Comparison of ENCODE assay signal across 10 cellular contexts in the genomic region with DNA sequence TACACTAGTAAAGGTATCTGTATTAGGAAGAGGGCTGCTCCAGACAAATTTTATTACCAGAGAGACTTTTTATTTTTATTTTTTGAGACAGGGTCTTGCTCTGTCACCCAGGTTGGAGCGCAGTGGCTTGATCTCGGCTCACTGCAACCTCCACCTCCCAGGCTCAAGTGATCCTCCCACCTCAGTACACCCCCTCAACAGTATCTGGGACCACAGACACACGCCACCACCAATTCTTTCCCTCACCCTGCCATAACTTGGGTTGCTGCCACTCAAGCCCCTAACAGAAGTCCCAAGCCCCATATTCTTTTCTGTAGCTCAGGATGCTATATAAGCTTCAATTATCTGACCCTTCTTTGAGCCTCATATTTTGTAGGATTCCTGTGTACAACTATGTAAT. TPM values are rescaled to one million over a fixed set of nuclear protein-coding genes. Genes with fewer than 3 reads are reported as not detected.
A peak's percentile ranks its signal among the peaks of the same experiment; 100 is the strongest.
DNase-seq lines count a peak whose midpoint lies in the region; ATAC-seq and TF ChIP-seq lines count a peak whose summit lies in the region.
"Had no signal": no experiment of that assay in that cellular context is flagged by ENCODE, and none has a peak within 500 bp of the region (broad histone marks: within the 10 kb centered on the region; RNA-seq: fewer than 3 reads in every experiment).

No MANE protein-coding gene starts in this region.

- POLR2A ChIA-PET in CD8-positive, alpha-beta T cell (lab: Charles Lee) = interaction anchor here (1.2 kb wide), 1 partner anchor 30 kb away, joined by 4 read pairs; no protein-coding TSS in a partner anchor
- POLR2A ChIA-PET in Panc1 (lab: Charles Lee) = no interaction called here

- no peaks in the 10 kb centered on the region for H3K27me3 ChIP-seq in CD8-positive, alpha-beta T cell (ENCODE audit: insufficient read depth, low read length)
- H3K27me3 ChIP-seq in Panc1 (ENCODE audit: control insufficient read depth, insufficient read depth, low read length) = no peaks in the 10 kb centered on the region
- H3K27me3 ChIP-seq in neural progenitor cell = no peaks in the 10 kb centered on the region

- H3K4me1 ChIP-seq in CD8-positive, alpha-beta T cell (ENCODE audit: insufficient read depth, low read length) = peaks cover 58% of the 10 kb centered on the region
- H3K4me1 ChIP-seq in Panc1 (ENCODE audit: control insufficient read depth, insufficient read depth, low read length) (peaks cover 86% of the 10 kb centered on the region), neural progenitor cell (peaks cover 49% of the 10 kb centered on the region)

- no peaks in the 10 kb centered on the region for H3K9me3 ChIP-seq in CD8-positive, alpha-beta T cell (ENCODE audit: low read length)
- H3K9me3 ChIP-seq in Panc1 (ENCODE audit: control insufficient read depth, insufficient read depth, low read depth, low read length) = no peaks in the 10 kb centered on the region
- no peaks in the 10 kb centered on the region for H3K9me3 ChIP-seq in neural progenitor cell (ENCODE audit: low read depth)

- no peak overlapping the region for H2AFZ ChIP-seq in neural progenitor cell (replicated peaks)

- BruUV-seq in Panc1 (replicated peaks; lab: Mats Ljungman, UMichigan) = no TSS peak

- H3K9ac ChIP-seq in neural progenitor cell = no peak overlapping the region

- H3K27me3 Mint-ChIP-seq in CD8-positive, alpha-beta T cell (ENCODE audit: low read depth) = no peaks in the 10 kb centered on the region
- H3K27me3 Mint-ChIP-seq in neural progenitor cell (ENCODE audit: insufficient read depth, low read depth) = no peaks in the 10 kb centered on the region

- H3K27ac Mint-ChIP-seq in CD8-positive, alpha-beta T cell = peak overlapping the region; percentile 60
- no peak overlapping the region for H3K27ac Mint-ChIP-seq in neural progenitor cell

- H3K36me3 Mint-ChIP-seq in CD8-positive, alpha-beta T cell = peaks cover 59% of the 10 kb centered on the region
- H3K36me3 Mint-ChIP-seq in neural progenitor cell = peaks cover 40% of the 10 kb centered on the region

- peaks cover 26% of the 10 kb centered on the region for H3F3A ChIP-seq in neural progenitor cell (ENCODE audit: low read depth)

- H3K4me3 Mint-ChIP-seq in CD8-positive, alpha-beta T cell = no peak overlapping the region
- H3K4me3 Mint-ChIP-seq in neural progenitor cell = no peak overlapping the region

- H3K9me3 Mint-ChIP-seq in CD8-positive, alpha-beta T cell = no peaks in the 10 kb centered on the region
- no peaks in the 10 kb centered on the region for H3K9me3 Mint-ChIP-seq in neural progenitor cell

- intact Hi-C loops in CD8-positive, alpha-beta T cell (cut with DNase I, micrococcal nuclease) = loop anchor here in 1 of 2 experiments (2.0 kb wide), 1 partner anchor 15 kb away; no protein-coding TSS in a partner anchor
- intact Hi-C loops in Panc1 (cut with micrococcal nuclease; ENCODE audit: unreplicated experiment) = no loop called here

- no peak overlapping the region for H3K27ac ChIP-seq in CD8-positive, alpha-beta T cell (ENCODE audit: low read depth, low read length)
- peak overlapping the region; percentile 64; the same call in 1 of the 2 replicates for H3K27ac ChIP-seq in Panc1 (ENCODE audit: low read length)
- H3K27ac ChIP-seq in coronary artery = peak overlapping the region; percentile 95 to 97
- no peak overlapping the region for H3K27ac ChIP-seq in neural progenitor cell

- no peak for TF ChIP-seq CTCF in CD8-positive, alpha-beta T cell (IDR thresholded peaks at IDR 0.05)
- no peak for TF ChIP-seq CTCF in Panc1 (IDR thresholded peaks at IDR 0.05)
- TF ChIP-seq CTCF in coronary artery (IDR thresholded peaks at IDR 0.05) = no peak
- TF ChIP-seq CTCF in retinal pigment epithelial cell (conservative IDR thresholded peaks at IDR 0.05; ENCODE audit: low read depth, low read length) = no peak
- no peak for TF ChIP-seq CTCF in neural progenitor cell (IDR thresholded peaks at IDR 0.05)

- peaks cover 92% of the 10 kb centered on the region for H3K4me1 Mint-ChIP-seq in CD8-positive, alpha-beta T cell (ENCODE audit: low read depth)
- H3K4me1 Mint-ChIP-seq in neural progenitor cell = peaks cover 60% of the 10 kb centered on the region

- CTCF ChIA-PET in CD8-positive, alpha-beta T cell (lab: Charles Lee) = interaction anchor here (1.1 to 2.5 kb wide), 5 partner anchors 8 to 103 kb away, joined by 3 to 14 read pairs (median 3); no protein-coding TSS in a partner anchor
- CTCF ChIA-PET in Panc1 (lab: Charles Lee) = no interaction called here

- no peak for DNase-seq in CD8-positive, alpha-beta T cell
- DNase-seq in Panc1 (ENCODE audit: low read depth, low spot score) = no peak
- no peak for DNase-seq in coronary artery (ENCODE audit: low spot score)
- DNase-seq in retinal pigment epithelial cell (ENCODE audit: low read depth) = no peak
- DNase-seq in neural progenitor cell (ENCODE audit: low spot score) = no peak
- no peak for DNase-seq in SIG-M5 treated with dmso at 0.1 percent for 504 hours (lab: John Stamatoyannopoulos, UW; ENCODE audit: unreplicated experiment)
- DNase-seq: mesendoderm, T1000 had no signal

- H3K79me2 ChIP-seq in neural progenitor cell (ENCODE audit: low read depth) = peaks cover 97% of the 10 kb centered on the region

- H4K20me1 ChIP-seq in neural progenitor cell (ENCODE audit: low read depth) = peaks cover 12% of the 10 kb centered on the region

- ATAC-seq in CD8-positive, alpha-beta T cell = no peak
- ATAC-seq in Panc1 (no peak), HG03045 (IDR thresholded peaks at IDR 0.05; ENCODE audit: unreplicated experiment) (no peak), GM21515 (IDR thresholded peaks at IDR 0.05; ENCODE audit: unreplicated experiment) (no peak)

- in situ Hi-C loops in Panc1 (cut with HindIII; ENCODE audit: low pct_unique_long_range_greater_than_20kb, low sequenced_read_pairs) = no loop called here

- no peak overlapping the region for H3K4me3 ChIP-seq in CD8-positive, alpha-beta T cell (ENCODE audit: low read depth, low read length)
- no peak overlapping the region for H3K4me3 ChIP-seq in Panc1 (ENCODE audit: low read depth in 2 of 2, low read length in 2 of 2)
- H3K4me3 ChIP-seq in coronary artery = peak overlapping the region; percentile 87
- H3K4me3 ChIP-seq in retinal pigment epithelial cell (ENCODE audit: low read length) = peak overlapping the region; percentile 4
- no peak overlapping the region for H3K4me3 ChIP-seq in neural progenitor cell

- H3K36me3 ChIP-seq in CD8-positive, alpha-beta T cell (ENCODE audit: insufficient read depth, low read length) = peaks cover 8% of the 10 kb centered on the region
- H3K36me3 ChIP-seq in Panc1 (ENCODE audit: control insufficient read depth, insufficient read depth, low read length) = peaks cover 10% of the 10 kb centered on the region
- no peaks in the 10 kb centered on the region for H3K36me3 ChIP-seq in neural progenitor cell

- H3K4me2 ChIP-seq in neural progenitor cell = no peak overlapping the region

RNA-seq across cellular contexts. Expression of a gene that starts 6.9 kb away (rescaled TPM):
- 1 to 10 TPM; 9.5 to 9.7 TPM for total RNA-seq in CD8-positive, alpha-beta T cell
- total RNA-seq in Panc1 (2021; ENCODE audit: unreplicated experiment) (150 TPM), neural progenitor cell (ENCODE audit: low replicate concordance) (60.0 and 74.6 TPM in 2 replicates)
- 127 TPM for polyA plus RNA-seq in Panc1 (2012; ENCODE audit: insufficient read length)

RNA-seq across cellular contexts. Expression of a gene that starts 23.3 kb away (rescaled TPM):
- total RNA-seq in CD8-positive, alpha-beta T cell = under 1 TPM; 0.62 to 0.75 TPM
- total RNA-seq in Panc1 (2021; ENCODE audit: unreplicated experiment) = 248 TPM
- 84.6 TPM for polyA plus RNA-seq in Panc1 (2012; ENCODE audit: insufficient read length)
- 226 and 278 TPM in 2 replicates for total RNA-seq in neural progenitor cell (ENCODE audit: low replicate concordance)

Comparison
In these comparisons a context has a peak if more than half of its experiments do, and no peak if none do; other contexts are left out.
1. H3K27ac ChIP-seq: peak in Panc1 (single experiment) and coronary artery (2 of 2); none in CD8-positive, alpha-beta T cell (single experiment) and neural progenitor cell (single experiment).
2. H3K4me3 ChIP-seq: peak in coronary artery (single experiment) and retinal pigment epithelial cell (single experiment); none in CD8-positive, alpha-beta T cell (single experiment), Panc1 (0 of 2) and neural progenitor cell (single experiment).
3. RNA of a gene that starts 23.3 kb away (total RNA-seq): 226 to 278 TPM in neural progenitor cell and 248 TPM in Panc1 (single experiment); 0.62 to 0.75 TPM in CD8-positive, alpha-beta T cell; every median in the first group is over 100 times any median in the second.